ENCODE assay signal across 1 cellular context in genomic region chr21:15063081-15063820, GRCh38.
TF ChIP-seq lines count a peak whose summit lies in the region.

No MANE protein-coding gene starts in this region.

TF ChIP-seq in GM23338, 12 proteins besides CTCF, POLR2A, EP300 and RAD21 (continued from another document):
- TF ChIP-seq ZNF462 (CRISPR knock-in tag; IDR thresholded peaks at IDR 0.05) (no peak), ETS1 (IDR thresholded peaks at IDR 0.05) (no peak), ZNF114 (CRISPR knock-in tag; IDR thresholded peaks at IDR 0.05) (no peak), POLR2AphosphoS5 (IDR thresholded peaks at IDR 0.05; ENCODE audit: low read depth) (no peak), EZH2phosphoT487 (IDR thresholded peaks at IDR 0.05; ENCODE audit: unreplicated experiment) (no peak)
TF ChIP-seq in GM23338: peak in this region for 0.
